In the genomic region with DNA sequence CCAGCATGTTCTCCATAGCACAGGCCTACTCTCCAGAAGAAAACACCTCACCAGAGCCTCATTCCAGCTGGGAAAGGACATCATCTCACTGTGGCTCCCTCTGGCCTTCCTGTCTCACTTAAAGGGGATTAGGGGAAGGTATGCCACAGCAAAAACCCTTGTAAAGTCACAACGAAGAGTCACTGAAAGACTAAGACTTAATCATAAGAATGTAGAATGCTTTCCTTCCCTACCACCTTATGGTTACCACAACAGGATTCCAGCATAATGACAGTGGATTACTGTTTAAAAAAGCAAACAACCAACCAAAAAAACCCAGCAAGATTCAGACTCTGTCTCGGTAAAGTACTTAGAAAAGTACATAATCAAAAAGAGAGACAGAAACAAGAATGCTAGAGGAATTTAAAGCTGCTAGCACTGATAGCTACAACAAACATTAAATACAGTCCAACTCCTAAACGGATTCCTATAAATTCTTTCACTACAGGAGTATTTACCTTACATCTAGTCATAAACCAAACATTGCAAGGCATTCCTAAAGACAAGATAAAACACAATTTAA, we compare ENCODE assay signal across 15 cellular contexts.
DNase-seq lines count a peak whose midpoint lies in the region; ATAC-seq and TF ChIP-seq lines count a peak whose summit lies in the region.
"Had no signal": no experiment of that assay in that cellular context is flagged by ENCODE, and none has a peak within 500 bp of the region (broad histone marks: within the 10 kb centered on the region; RNA-seq: fewer than 3 reads in every experiment).

No MANE protein-coding gene starts in this region.

- DNase-seq in Daoy (ENCODE audit: low read depth) (peak; percentile 5), LoVo (ENCODE audit: low spot score) (peak; percentile 4), epithelial cell of esophagus (ENCODE audit: low read depth) (peak; percentile 67), retinal pigment epithelial cell (ENCODE audit: low read depth) (peak; percentile 34), NCI-H524 (lab: John Stamatoyannopoulos, UW) (no peak)
- DNase-seq: activated CD4-positive, CD25-positive, alpha-beta regulatory T cell; activated T-cell treated with anti-CD3 and anti-CD28 coated beads for 4 hours; GOT3; hypothalamus; NCI-H1694; SK-N-SH had no signal

- H3K4me3 ChIP-seq in epithelial cell of esophagus (ENCODE audit: low read length) (no peak overlapping the region), retinal pigment epithelial cell (ENCODE audit: low read length) (no peak overlapping the region)
- H3K4me3 ChIP-seq: GM12878 had no signal

- ATAC-seq in GM19397 (IDR thresholded peaks at IDR 0.05; ENCODE audit: unreplicated experiment) (no peak), HG02571 (IDR thresholded peaks at IDR 0.05; ENCODE audit: unreplicated experiment) (no peak), HG03521 (IDR thresholded peaks at IDR 0.05; ENCODE audit: unreplicated experiment) (no peak)
- ATAC-seq: GM12878 had no signal

- TF ChIP-seq CTCF in epithelial cell of esophagus (IDR thresholded peaks at IDR 0.05; ENCODE audit: insufficient read depth, low read depth, low read length, missing control alignments) (no peak), retinal pigment epithelial cell (conservative IDR thresholded peaks at IDR 0.05; ENCODE audit: low read depth, low read length) (no peak)

Comparison
In these comparisons a context has a peak if more than half of its experiments do, and no peak if none do; other contexts are left out.
1. DNase-seq: peak in Daoy (single experiment), LoVo (single experiment), epithelial cell of esophagus (single experiment) and retinal pigment epithelial cell (single experiment); none in NCI-H524 (0 of 2).